In genomic region chr1:38888423-38889333, GRCh38 we compare ENCODE assay signal across 40 cellular contexts. TPM values are rescaled to one million over a fixed set of nuclear protein-coding genes. Genes with fewer than 3 reads are reported as not detected.
"Had no signal": no experiment of that assay in that cellular context is flagged by ENCODE, and none has a peak within 500 bp of the region (broad histone marks: within the 10 kb centered on the region; RNA-seq: fewer than 3 reads in every experiment).

No MANE protein-coding gene starts in this region.

- H3K4me3 Mint-ChIP-seq: activated B cell treated with CpG ODN at 0.5 μM for 24 hours; activated CD4-positive, alpha-beta memory T cell treated with anti-CD3 and anti-CD28 coated beads for 36 hours; activated CD4-positive, alpha-beta T cell treated with anti-CD3 and anti-CD28 coated beads, Interleukin-2, amount 10 ng/mL, durations not matched to agents 24 days and 14 days; activated CD8-positive, alpha-beta T cell treated with anti-CD3 and anti-CD28 coated beads for 36 hours; activated naive CD4-positive, alpha-beta T cell treated with anti-CD3 and anti-CD28 coated beads for 36 hours; activated naive CD8-positive, alpha-beta T cell treated with anti-CD3 and anti-CD28 coated beads for 36 hours; activated T-cell treated with anti-CD3 and anti-CD28 coated beads, Interleukin-2, amount 50 U/mL, for 4 hours; activated T-cell treated with anti-CD3 and anti-CD28 coated beads, Interleukin-2, amount 50 U/mL, for 72 hours; activated T-helper 1 cell treated with anti-CD3 and anti-CD28 coated beads, Interleukin-12 subunit alpha, Interleukin-12 subunit beta, Interleukin-2, Interleukin-4 antibody, amounts not matched to agents 30 ng/mL and 10 ng/mL and 1 ng/mL, durations not matched to agents 14 hours and 24 hours and 36 hours; activated T-helper 17 cell treated with anti-CD3 and anti-CD28 coated beads, Interleukin-2, amount 50 U/mL, for 72 hours; brain; central memory CD8-positive, alpha-beta T cell; T-helper 1 cell treated with Interleukin-12 subunit alpha and Interleukin-12 subunit beta and Interleukin-4 antibody, amounts not matched to agents 30 μg/mL and 1 μg/mL, for 36 hours; T-helper 2 cell treated with Interferon-gamma antibody and Interleukin-4, amounts not matched to agents 5 μg/mL and 100 μg/mL, for 36 hours had no signal

- H3K36me3 ChIP-seq: adrenal gland, cardiac muscle cell had no signal

- H3K27me3 Mint-ChIP-seq: activated B cell treated with CpG ODN at 0.5 μM for 24 hours; activated CD4-positive, alpha-beta memory T cell treated with anti-CD3 and anti-CD28 coated beads for 36 hours; activated CD8-positive, alpha-beta T cell treated with anti-CD3 and anti-CD28 coated beads for 36 hours; activated naive CD8-positive, alpha-beta T cell treated with anti-CD3 and anti-CD28 coated beads for 36 hours; activated T-helper 17 cell treated with anti-CD3 and anti-CD28 coated beads, Interleukin-2, amount 50 U/mL, for 72 hours; brain; central memory CD8-positive, alpha-beta T cell had no signal

- H3K36me3 Mint-ChIP-seq: activated CD4-positive, alpha-beta memory T cell treated with anti-CD3 and anti-CD28 coated beads for 36 hours; activated naive CD4-positive, alpha-beta T cell treated with anti-CD3 and anti-CD28 coated beads, Interleukin-2, amount 50 U/mL, for 72 hours; activated naive CD8-positive, alpha-beta T cell treated with anti-CD3 and anti-CD28 coated beads for 36 hours had no signal

- FAIRE-seq: bronchial epithelial cell, TTC549 had no signal

- H3K9me3 Mint-ChIP-seq: activated B cell treated with CpG ODN at 0.5 μM for 24 hours; activated CD4-positive, alpha-beta memory T cell treated with anti-CD3 and anti-CD28 coated beads for 36 hours; activated CD4-positive, alpha-beta T cell treated with anti-CD3 and anti-CD28 coated beads, Interleukin-2, amount 10 ng/mL, durations not matched to agents 24 days and 14 days; activated CD8-positive, alpha-beta T cell treated with anti-CD3 and anti-CD28 coated beads for 36 hours; activated naive CD4-positive, alpha-beta T cell treated with anti-CD3 and anti-CD28 coated beads for 36 hours; activated naive CD4-positive, alpha-beta T cell treated with anti-CD3 and anti-CD28 coated beads, Interleukin-2, amount 50 U/mL, for 72 hours; activated naive CD8-positive, alpha-beta T cell treated with anti-CD3 and anti-CD28 coated beads for 36 hours; activated T-cell treated with anti-CD3 and anti-CD28 coated beads, Interleukin-2, amount 50 U/mL, for 4 hours; activated T-cell treated with anti-CD3 and anti-CD28 coated beads, Interleukin-2, amount 50 U/mL, for 72 hours; activated T-helper 1 cell treated with anti-CD3 and anti-CD28 coated beads, Interleukin-12 subunit alpha, Interleukin-12 subunit beta, Interleukin-2, Interleukin-4 antibody, amounts not matched to agents 30 ng/mL and 10 ng/mL and 1 ng/mL, durations not matched to agents 14 hours and 24 hours and 36 hours; activated T-helper 17 cell treated with anti-CD3 and anti-CD28 coated beads, Interleukin-2, amount 50 U/mL, for 72 hours; brain; central memory CD8-positive, alpha-beta T cell; T-helper 1 cell treated with Interleukin-12 subunit alpha and Interleukin-12 subunit beta and Interleukin-4 antibody, amounts not matched to agents 30 μg/mL and 1 μg/mL, for 36 hours; T-helper 2 cell treated with Interferon-gamma antibody and Interleukin-4, amounts not matched to agents 5 μg/mL and 100 μg/mL, for 36 hours had no signal

- DNase-seq: activated B cell treated with CpG ODN at 0.5 μM for 24 hours; activated CD4-positive, alpha-beta memory T cell treated with anti-CD3 and anti-CD28 coated beads for 36 hours; activated CD4-positive, alpha-beta T cell treated with anti-CD3 and anti-CD28 coated beads for 4 hours; activated CD4-positive, alpha-beta T cell treated with anti-CD3 and anti-CD28 coated beads, Interleukin-2, amount 10 ng/mL, durations not matched to agents 24 days and 14 days; activated CD4-positive, alpha-beta T cell treated with anti-CD3 and anti-CD28 coated beads, Interleukin-2, amount 50 U/mL, for 1 hour; activated CD4-positive, alpha-beta T cell treated with anti-CD3 and anti-CD28 coated beads, Interleukin-2, amount 50 U/mL, for 4 hours; activated CD4-positive, CD25-positive, alpha-beta regulatory T cell treated with anti-CD3 and anti-CD28 coated beads, Interleukin-2, amount 50 U/mL, for 72 hours; activated CD8-positive, alpha-beta memory T cell treated with anti-CD3 and anti-CD28 coated beads, Interleukin-2, amount 50 U/mL, for 4 hours; activated CD8-positive, alpha-beta T cell treated with anti-CD3 and anti-CD28 coated beads for 36 hours; activated effector memory CD4-positive, alpha-beta T cell treated with anti-CD3 and anti-CD28 coated beads, Interleukin-2, amount 50 U/mL, for 16 hours; activated gamma-delta T cell treated with Interleukin-2 at 50 U/mL for 16 hours; activated naive CD4-positive, alpha-beta T cell; activated naive CD4-positive, alpha-beta T cell treated with anti-CD3 and anti-CD28 coated beads for 36 hours; activated naive CD4-positive, alpha-beta T cell treated with anti-CD3 and anti-CD28 coated beads, Interleukin-2, amount 50 U/mL, for 16 hours; activated naive CD8-positive, alpha-beta T cell treated with anti-CD3 and anti-CD28 coated beads for 36 hours; activated T-cell treated with anti-CD3 and anti-CD28 coated beads for 4 hours; activated T-cell treated with anti-CD3 and anti-CD28 coated beads, Interleukin-2, amount 50 U/mL, for 1 hour; activated T-cell treated with anti-CD3 and anti-CD28 coated beads, Interleukin-2, amount 50 U/mL, for 4 hours; activated T-cell treated with anti-CD3 and anti-CD28 coated beads, Interleukin-2, amount 50 U/mL, for 72 hours; adrenal gland; amniotic stem cell; aorta; caudate nucleus; cerebellar nuclear complex; T-helper 1 cell; T-helper 2 cell; T-helper 9 cell had no signal

- H3K27ac Mint-ChIP-seq: activated B cell treated with CpG ODN at 0.5 μM for 24 hours; activated CD4-positive, alpha-beta memory T cell treated with anti-CD3 and anti-CD28 coated beads for 36 hours; activated CD4-positive, alpha-beta T cell treated with anti-CD3 and anti-CD28 coated beads, Interleukin-2, amount 10 ng/mL, durations not matched to agents 24 days and 14 days; activated CD8-positive, alpha-beta T cell treated with anti-CD3 and anti-CD28 coated beads for 36 hours; activated naive CD4-positive, alpha-beta T cell treated with anti-CD3 and anti-CD28 coated beads for 36 hours; activated naive CD4-positive, alpha-beta T cell treated with anti-CD3 and anti-CD28 coated beads, Interleukin-2, amount 50 U/mL, for 72 hours; activated naive CD8-positive, alpha-beta T cell treated with anti-CD3 and anti-CD28 coated beads for 36 hours; activated T-cell treated with anti-CD3 and anti-CD28 coated beads, Interleukin-2, amount 50 U/mL, for 72 hours; activated T-helper 1 cell treated with anti-CD3 and anti-CD28 coated beads, Interleukin-12 subunit alpha, Interleukin-12 subunit beta, Interleukin-2, Interleukin-4 antibody, amounts not matched to agents 30 ng/mL and 10 ng/mL and 1 ng/mL, durations not matched to agents 14 hours and 24 hours and 36 hours; activated T-helper 17 cell treated with anti-CD3 and anti-CD28 coated beads, Interleukin-2, amount 50 U/mL, for 72 hours; brain; T-helper 1 cell treated with Interleukin-12 subunit alpha and Interleukin-12 subunit beta and Interleukin-4 antibody, amounts not matched to agents 30 μg/mL and 1 μg/mL, for 36 hours; T-helper 2 cell treated with Interferon-gamma antibody and Interleukin-4, amounts not matched to agents 5 μg/mL and 100 μg/mL, for 36 hours had no signal

- H3K4me1 Mint-ChIP-seq: activated B cell treated with CpG ODN at 0.5 μM for 24 hours; activated CD4-positive, alpha-beta T cell treated with anti-CD3 and anti-CD28 coated beads, Interleukin-2, amount 10 ng/mL, durations not matched to agents 24 days and 14 days; activated naive CD8-positive, alpha-beta T cell treated with anti-CD3 and anti-CD28 coated beads for 36 hours; activated T-helper 17 cell treated with anti-CD3 and anti-CD28 coated beads, Interleukin-2, amount 50 U/mL, for 72 hours; brain; central memory CD8-positive, alpha-beta T cell had no signal

- H3K4me3 ChIP-seq: adrenal gland, cardiac muscle cell had no signal

- H3K27ac ChIP-seq: adrenal gland, cardiac muscle cell, VCaP had no signal

- H3K27me3 ChIP-seq: adrenal gland, cardiac muscle cell had no signal

- H3K4me1 ChIP-seq: adrenal gland had no signal

- H3K9me3 ChIP-seq: adrenal gland had no signal

- ATAC-seq: activated CD8-positive, alpha-beta T cell treated with anti-CD3 and anti-CD28 coated beads for 36 hours; activated naive CD4-positive, alpha-beta T cell treated with anti-CD3 and anti-CD28 coated beads, Interleukin-2, amount 50 U/mL, for 72 hours; activated T-cell treated with anti-CD3 and anti-CD28 coated beads, Interleukin-2, amount 50 U/mL, for 4 hours; activated T-cell treated with anti-CD3 and anti-CD28 coated beads, Interleukin-2, amount 50 U/mL, for 72 hours; activated T-helper 17 cell treated with anti-CD3 and anti-CD28 coated beads, Interleukin-2, amount 50 U/mL, for 72 hours had no signal

RNA-seq across cellular contexts. Expression of gene GJA9, which starts 7.3 kb away (rescaled TPM):
- total RNA-seq: activated B cell treated with CpG ODN at 0.5 μM for 24 hours; activated CD4-positive, alpha-beta memory T cell treated with anti-CD3 and anti-CD28 coated beads for 36 hours; activated CD4-positive, alpha-beta T cell treated with anti-CD3 and anti-CD28 coated beads, Interleukin-2, amount 10 ng/mL, durations not matched to agents 24 days and 14 days; activated CD8-positive, alpha-beta memory T cell treated with anti-CD3 and anti-CD28 coated beads for 36 hours; activated CD8-positive, alpha-beta T cell treated with anti-CD3 and anti-CD28 coated beads for 36 hours; activated naive CD4-positive, alpha-beta T cell treated with anti-CD3 and anti-CD28 coated beads for 36 hours; activated naive CD4-positive, alpha-beta T cell treated with anti-CD3 and anti-CD28 coated beads, Interleukin-2, amount 50 U/mL, for 72 hours; activated naive CD8-positive, alpha-beta T cell treated with anti-CD3 and anti-CD28 coated beads for 36 hours; activated T-cell treated with anti-CD3 and anti-CD28 coated beads, Interleukin-2, amount 50 U/mL, for 4 hours; activated T-cell treated with anti-CD3 and anti-CD28 coated beads, Interleukin-2, amount 50 U/mL, for 72 hours; activated T-helper 1 cell treated with anti-CD3 and anti-CD28 coated beads, Interleukin-12 subunit alpha, Interleukin-12 subunit beta, Interleukin-2, Interleukin-4 antibody, amounts not matched to agents 30 ng/mL and 10 ng/mL and 1 ng/mL, durations not matched to agents 14 hours and 24 hours and 36 hours; activated T-helper 17 cell treated with anti-CD3 and anti-CD28 coated beads, Interleukin-2, amount 50 U/mL, for 72 hours; adrenal gland; aorta; cardiac muscle cell; chondrocyte had no signal
- polyA plus RNA-seq: adrenal gland, aorta, cardiac muscle cell had no signal

RNA-seq across cellular contexts. Expression of gene RHBDL2, which starts 53.0 kb away (rescaled TPM):
- total RNA-seq: activated B cell treated with CpG ODN at 0.5 μM for 24 hours; activated CD4-positive, alpha-beta memory T cell treated with anti-CD3 and anti-CD28 coated beads for 36 hours; activated CD4-positive, alpha-beta T cell treated with anti-CD3 and anti-CD28 coated beads, Interleukin-2, amount 10 ng/mL, durations not matched to agents 24 days and 14 days; activated CD8-positive, alpha-beta memory T cell treated with anti-CD3 and anti-CD28 coated beads for 36 hours; activated CD8-positive, alpha-beta T cell treated with anti-CD3 and anti-CD28 coated beads for 36 hours; activated naive CD4-positive, alpha-beta T cell treated with anti-CD3 and anti-CD28 coated beads for 36 hours; activated naive CD4-positive, alpha-beta T cell treated with anti-CD3 and anti-CD28 coated beads, Interleukin-2, amount 50 U/mL, for 72 hours; activated naive CD8-positive, alpha-beta T cell treated with anti-CD3 and anti-CD28 coated beads for 36 hours; activated T-cell treated with anti-CD3 and anti-CD28 coated beads, Interleukin-2, amount 50 U/mL, for 4 hours; activated T-cell treated with anti-CD3 and anti-CD28 coated beads, Interleukin-2, amount 50 U/mL, for 72 hours; activated T-helper 1 cell treated with anti-CD3 and anti-CD28 coated beads, Interleukin-12 subunit alpha, Interleukin-12 subunit beta, Interleukin-2, Interleukin-4 antibody, amounts not matched to agents 30 ng/mL and 10 ng/mL and 1 ng/mL, durations not matched to agents 14 hours and 24 hours and 36 hours; activated T-helper 17 cell treated with anti-CD3 and anti-CD28 coated beads, Interleukin-2, amount 50 U/mL, for 72 hours; cardiac muscle cell; chondrocyte had no signal
- polyA plus RNA-seq: aorta had no signal
